Comparison of ENCODE assay signal across 25 cellular contexts in genomic region chr2:45626387-45627010, GRCh38. TPM values are rescaled to one million over a fixed set of nuclear protein-coding genes. Genes with fewer than 3 reads are reported as not detected.
A peak's percentile ranks its signal among the peaks of the same experiment; 100 is the strongest.
DNase-seq lines count a peak whose midpoint lies in the region; FAIRE-seq and TF ChIP-seq lines count a peak whose summit lies in the region.
"Had no signal": no experiment of that assay in that cellular context is flagged by ENCODE, and none has a peak within 500 bp of the region (broad histone marks: within the 10 kb centered on the region; RNA-seq: fewer than 3 reads in every experiment).

No MANE protein-coding gene starts in this region.

- no peaks in the 10 kb centered on the region for H3K36me3 Mint-ChIP-seq in Caco-2 (ENCODE audit: insufficient read depth, unreplicated experiment)
- H3K36me3 Mint-ChIP-seq: IgD-negative memory B cell had no signal

- no peaks in the 10 kb centered on the region for H3K9me3 ChIP-seq in stomach
- H3K9me3 ChIP-seq in Caco-2, result no peaks in the 10 kb centered on the region
- no peaks in the 10 kb centered on the region for H3K9me3 ChIP-seq in SJCRH30 (replicated peaks)
- H3K9me3 ChIP-seq: A549, BE2C, heart left ventricle, left ventricle myocardium inferior, upper lobe of left lung had no signal

- H3K27ac Mint-ChIP-seq in Caco-2 (ENCODE audit: unreplicated experiment), result no peak overlapping the region
- H3K27ac Mint-ChIP-seq: activated naive CD4-positive, alpha-beta T cell treated with anti-CD3 and anti-CD28 coated beads for 36 hours; GM23338; IgD-negative memory B cell; nephron progenitor cell had no signal

- H3K4me3 Mint-ChIP-seq in Caco-2 (ENCODE audit: unreplicated experiment), result no peak overlapping the region
- H3K4me3 Mint-ChIP-seq: activated naive CD4-positive, alpha-beta T cell treated with anti-CD3 and anti-CD28 coated beads for 36 hours; GM23338; IgD-negative memory B cell; nephron progenitor cell had no signal

- intact Hi-C loops in stomach (cut with DNase I; ENCODE audit: low total_unique reads) (no loop called here), Caco-2 (cut with micrococcal nuclease; ENCODE audit: unreplicated experiment) (no loop called here)

- no peaks in the 10 kb centered on the region for H3K9me3 Mint-ChIP-seq in Caco-2 (ENCODE audit: unreplicated experiment)
- H3K9me3 Mint-ChIP-seq: activated naive CD4-positive, alpha-beta T cell treated with anti-CD3 and anti-CD28 coated beads for 36 hours; GM23338; nephron progenitor cell had no signal

- H3K4me3 ChIP-seq in stomach (no peak overlapping the region), Caco-2 (ENCODE audit: low read depth, low read length) (no peak overlapping the region), SJCRH30 (no peak overlapping the region)
- H3K4me3 ChIP-seq: A549, cardiac muscle cell, GM23338, heart left ventricle, left ventricle myocardium inferior, upper lobe of left lung had no signal

- no peak for TF ChIP-seq POLR2A in stomach (IDR thresholded peaks at IDR 0.05)

- TF ChIP-seq EP300 in stomach (IDR thresholded peaks at IDR 0.05), result no peak

- no peaks in the 10 kb centered on the region for H3K36me3 ChIP-seq in stomach
- H3K36me3 ChIP-seq in Caco-2 (ENCODE audit: control insufficient read depth, insufficient read depth, low read length), result no peaks in the 10 kb centered on the region
- H3K36me3 ChIP-seq in SJCRH30, result no peaks in the 10 kb centered on the region
- H3K36me3 ChIP-seq: BE2C, cardiac muscle cell, heart left ventricle, left ventricle myocardium inferior, upper lobe of left lung had no signal

- TF ChIP-seq CTCF in stomach (IDR thresholded peaks at IDR 0.05) (no peak), Caco-2 (IDR thresholded peaks at IDR 0.05; ENCODE audit: insufficient read depth in 1 of 2, low read depth in 1 of 2, low read length in 1 of 2, severe bottlenecking in 1 of 2, unreplicated experiment in 1 of 2) (no peak)

- peak overlapping the region; percentile 40 to 83 (median 66) for H3K27ac ChIP-seq in stomach
- H3K27ac ChIP-seq in SJCRH30, result no peak overlapping the region
- H3K27ac ChIP-seq: A549, cardiac muscle cell, heart left ventricle, HL-60, left ventricle myocardium inferior, upper lobe of left lung had no signal

- WGBS in stomach, 5 donors, result 22 to 46% (median 29%) methylated on average over 7 of the region's 7 CpGs

- no TSS peak for BruUV-seq in Caco-2 (replicated peaks; lab: Mats Ljungman, UMichigan)

- H3K4me1 ChIP-seq in stomach (peaks cover 23 to 45% (median 35%) of the 10 kb centered on the region in 4 donors), Caco-2 (no peaks in the 10 kb centered on the region), SJCRH30 (no peaks in the 10 kb centered on the region)
- H3K4me1 ChIP-seq: A549, heart left ventricle, left ventricle myocardium inferior had no signal

- DNase-seq in NCI-H2081 (lab: John Stamatoyannopoulos, UW) (peak; percentile 42 to 61), NCI-H2081 treated with DMSO at 0.1 percent for 48 hours (lab: John Stamatoyannopoulos, UW) (no peak), NCI-H526 treated with DMSO at 0.1 percent for 48 hours (lab: John Stamatoyannopoulos, UW) (peak; percentile 70), stomach (peak; percentile 50), Caco-2 (no peak), SJCRH30 (no peak)
- DNase-seq in activated CD4-positive, alpha-beta T cell treated with anti-CD3 and anti-CD28 coated beads, Interleukin-2, amount 50 U/mL, for 1 hour, result no peak
- DNase-seq: activated CD4-positive, CD25-positive, alpha-beta regulatory T cell treated with anti-CD3 and anti-CD28 coated beads, Interleukin-2, amount 50 U/mL, for 72 hours; activated naive CD4-positive, alpha-beta T cell treated with anti-CD3 and anti-CD28 coated beads for 36 hours; activated T-cell treated with anti-CD3 and anti-CD28 coated beads, Interleukin-2, amount 50 U/mL, for 48 hours; BE2C; COR-L47; heart left ventricle; left ventricle myocardium inferior; NCI-H187; NCI-H446; nephron progenitor cell; posterior cingulate gyrus; upper lobe of left lung had no signal

- no peaks in the 10 kb centered on the region for H3K27me3 ChIP-seq in stomach
- H3K27me3 ChIP-seq in Caco-2 (replicated peaks; ENCODE audit: control insufficient read depth, insufficient read depth, low read length), result no peaks in the 10 kb centered on the region
- H3K27me3 ChIP-seq in SJCRH30, result peaks cover 7% of the 10 kb centered on the region
- H3K27me3 ChIP-seq: BE2C, cardiac muscle cell, upper lobe of left lung had no signal

- H3K4me1 Mint-ChIP-seq in Caco-2 (ENCODE audit: low read depth, unreplicated experiment), result no peaks in the 10 kb centered on the region
- H3K4me1 Mint-ChIP-seq: IgD-negative memory B cell, nephron progenitor cell had no signal

- H3K27me3 Mint-ChIP-seq in Caco-2 (ENCODE audit: insufficient read depth, unreplicated experiment), result peaks cover 2% of the 10 kb centered on the region

- POLR2A ChIA-PET in Caco-2 (lab: Charles Lee), result no interaction called here

- FAIRE-seq in islet of Langerhans (lab: Jason Lieb, UNC), result peak; percentile 93
- FAIRE-seq: A549 had no signal

- CTCF ChIA-PET in Caco-2 (lab: Charles Lee), result no interaction called here

RNA-seq across cellular contexts. Expression of gene SRBD1, which starts 15.4 kb away (rescaled TPM):
- total RNA-seq in stomach (10 to 100 TPM; 21.0 to 45.7 (median 37.1) TPM), Caco-2 (2022) (15.8 and 16.6 TPM in 2 replicates)
- 1 to 10 TPM; 4.4 to 7.0 (median 6.2) TPM for polyA plus RNA-seq in stomach
- 33.3 and 38.0 TPM in 2 replicates for total RNA-seq in SJCRH30 (2014; rRNA removed; shearing (Covaris generic))

RNA-seq across cellular contexts. Expression of gene PRKCE, which starts 25.0 kb away (rescaled TPM):
- 10 to 100 TPM in 4 of 5 donors, 1 to 10 TPM in 1; 9.8 to 92.0 (median 25.2) TPM for total RNA-seq in stomach
- 1 to 10 TPM; 2.0 to 2.9 (median 2.1) TPM for polyA plus RNA-seq in stomach
- 3.6 and 4.4 TPM in 2 replicates for total RNA-seq in Caco-2 (2022)
- total RNA-seq in SJCRH30 (2014; rRNA removed; shearing (Covaris generic)), result 9.8 and 11.9 TPM in 2 replicates

Comparison
In these comparisons a context has a peak if more than half of its experiments do, and no peak if none do; other contexts are left out.
1. DNase-seq: peak in NCI-H2081 (2 of 2), NCI-H526 treated with DMSO at 0.1 percent for 48 hours (single experiment) and stomach (single experiment); none in NCI-H2081 treated with DMSO at 0.1 percent for 48 hours (single experiment), Caco-2 (0 of 2), activated CD4-positive, alpha-beta T cell treated with anti-CD3 and anti-CD28 coated beads, Interleukin-2, amount 50 U/mL, for 1 hour (single experiment) and SJCRH30 (0 of 2).